In the genomic region with DNA sequence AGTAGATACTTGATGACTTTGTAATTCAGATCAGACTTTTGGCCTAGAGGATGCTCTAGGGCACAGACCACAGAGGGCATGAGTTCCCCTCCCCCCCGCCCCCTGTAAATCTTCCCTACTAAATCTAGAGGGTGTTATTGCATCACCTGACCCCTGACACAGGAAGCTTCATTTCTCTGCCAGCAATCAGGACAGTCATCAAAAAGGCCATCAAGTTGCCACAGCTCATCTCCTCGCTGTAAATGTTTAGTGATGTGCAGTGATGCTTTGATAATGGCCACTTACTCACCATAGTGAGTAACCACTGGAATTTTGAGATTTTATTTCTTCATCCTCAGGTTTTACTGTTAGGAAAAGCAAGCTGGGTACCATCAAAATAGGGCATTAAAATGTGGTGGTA, we compare ENCODE assay signal across 15 cellular contexts.
"Had no signal": no experiment of that assay in that cellular context is flagged by ENCODE, and none has a peak within 500 bp of the region (broad histone marks: within the 10 kb centered on the region; RNA-seq: fewer than 3 reads in every experiment).

No MANE protein-coding gene starts in this region.

- H3K9ac ChIP-seq: parathyroid adenoma had no signal

- H2AFZ ChIP-seq: parathyroid adenoma had no signal

- H3K4me1 ChIP-seq: esophagus squamous epithelium, foreskin keratinocyte, lower lobe of right lung, parathyroid adenoma, tibial nerve had no signal

- DNase-seq: activated CD4-positive, alpha-beta T cell treated with anti-CD3 and anti-CD28 coated beads, Interleukin-2, amount 50 U/mL, for 1 hour; activated CD4-positive, CD25-positive, alpha-beta regulatory T cell; activated effector memory CD4-positive, alpha-beta T cell treated with Interleukin-2 at 50 U/mL for 16 hours; activated T-cell treated with anti-CD3 and anti-CD28 coated beads, Interleukin-2, amount 50 U/mL, for 24 hours; esophagus squamous epithelium; foreskin keratinocyte; lower lobe of right lung; naive thymus-derived CD4-positive, alpha-beta T cell; small intestine; SW 1271; T-helper 9 cell had no signal

- H3K9me3 Mint-ChIP-seq: activated naive CD4-positive, alpha-beta T cell treated with anti-CD3 and anti-CD28 coated beads, Interleukin-2, amount 50 U/mL, for 72 hours; activated T-cell treated with anti-CD3 and anti-CD28 coated beads, Interleukin-2, amount 50 U/mL, for 24 hours; naive thymus-derived CD4-positive, alpha-beta T cell; stimulated activated memory B cell treated with anti-CD40 and anti-IgM and Interleukin-4, amounts not matched to agents 10 μg/mL and 1 μg/mL and 100 μg/mL, for 72 hours had no signal

- H3K36me3 Mint-ChIP-seq: activated naive CD4-positive, alpha-beta T cell treated with anti-CD3 and anti-CD28 coated beads, Interleukin-2, amount 50 U/mL, for 72 hours; naive thymus-derived CD4-positive, alpha-beta T cell; stimulated activated memory B cell treated with anti-CD40 and anti-IgM and Interleukin-4, amounts not matched to agents 10 μg/mL and 1 μg/mL and 100 μg/mL, for 72 hours had no signal

- H3K4me1 Mint-ChIP-seq: naive thymus-derived CD4-positive, alpha-beta T cell; stimulated activated memory B cell treated with anti-CD40 and anti-IgM and Interleukin-4, amounts not matched to agents 10 μg/mL and 1 μg/mL and 100 μg/mL, for 72 hours had no signal

- H3K36me3 ChIP-seq: esophagus squamous epithelium, lower lobe of right lung, tibial nerve had no signal

- H3K79me2 ChIP-seq: parathyroid adenoma had no signal

- H3K4me3 Mint-ChIP-seq: activated T-cell treated with anti-CD3 and anti-CD28 coated beads, Interleukin-2, amount 50 U/mL, for 24 hours; naive thymus-derived CD4-positive, alpha-beta T cell; stimulated activated memory B cell treated with anti-CD40 and anti-IgM and Interleukin-4, amounts not matched to agents 10 μg/mL and 1 μg/mL and 100 μg/mL, for 72 hours had no signal

- H3K27ac Mint-ChIP-seq: activated naive CD4-positive, alpha-beta T cell treated with anti-CD3 and anti-CD28 coated beads, Interleukin-2, amount 50 U/mL, for 72 hours; activated T-cell treated with anti-CD3 and anti-CD28 coated beads, Interleukin-2, amount 50 U/mL, for 24 hours; naive thymus-derived CD4-positive, alpha-beta T cell; stimulated activated memory B cell treated with anti-CD40 and anti-IgM and Interleukin-4, amounts not matched to agents 10 μg/mL and 1 μg/mL and 100 μg/mL, for 72 hours had no signal

- H3K27ac ChIP-seq: esophagus squamous epithelium, foreskin keratinocyte, lower lobe of right lung, parathyroid adenoma, tibial nerve had no signal

- H3K27me3 ChIP-seq: tibial nerve had no signal

- H3K4me3 ChIP-seq: esophagus squamous epithelium, lower lobe of right lung, tibial nerve had no signal

- H3K9me3 ChIP-seq: esophagus squamous epithelium, lower lobe of right lung, tibial nerve had no signal
